ENCODE assay signal across 8 cellular contexts in the genomic region with DNA sequence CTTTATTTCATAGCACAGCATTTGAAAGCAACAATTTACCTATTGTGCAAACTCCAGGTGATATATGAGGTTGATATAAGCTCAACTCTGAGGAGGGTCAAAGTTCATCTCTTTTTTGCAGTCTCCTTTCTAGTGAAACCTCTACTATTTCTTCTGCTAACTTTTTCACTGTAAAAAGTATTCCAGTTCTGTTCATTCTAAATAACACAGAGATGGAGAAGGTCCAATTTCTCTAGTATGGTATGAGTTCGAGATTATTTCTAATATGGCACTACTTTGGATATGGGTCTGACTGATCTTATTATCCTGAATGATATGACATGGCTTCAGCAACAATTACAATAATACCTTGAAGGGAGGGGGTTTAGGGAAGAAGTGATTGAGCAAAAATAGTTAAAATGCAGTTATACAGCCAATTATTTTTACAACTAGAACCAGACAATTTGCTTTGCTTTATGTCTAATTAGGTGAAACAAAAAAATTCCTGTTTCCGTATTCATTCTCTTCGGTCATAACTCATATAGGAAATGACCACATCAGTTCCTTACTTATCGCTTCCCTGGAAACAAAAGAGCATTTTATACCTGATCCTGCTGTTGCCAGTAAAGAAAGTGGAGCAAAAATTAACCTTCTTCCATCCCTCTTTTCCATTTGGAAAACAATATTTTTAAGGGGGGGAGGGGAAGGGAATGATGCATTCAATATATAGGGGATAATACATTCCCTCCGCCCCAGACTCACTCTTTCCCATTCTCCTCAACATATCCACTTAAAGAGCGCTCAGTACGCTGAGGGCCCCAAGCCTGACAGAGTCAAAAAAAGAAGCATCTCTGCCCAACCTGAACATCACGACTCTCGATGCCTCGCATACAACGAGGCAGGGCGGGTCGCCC. TPM values are rescaled to one million over a fixed set of nuclear protein-coding genes. Genes with fewer than 3 reads are reported as not detected.
DNase-seq lines count a peak whose midpoint lies in the region; ATAC-seq and TF ChIP-seq lines count a peak whose summit lies in the region.

No MANE protein-coding gene starts in this region.

- TF ChIP-seq CTCF in AG10803 (conservative IDR thresholded peaks at IDR 0.05; ENCODE audit: low read length), result no peak
- no peak for TF ChIP-seq CTCF in GM23338 (conservative IDR thresholded peaks at IDR 0.05; ENCODE audit: low read depth in 2 of 2)
- no peak for TF ChIP-seq CTCF in SU-DHL-6 (IDR thresholded peaks at IDR 0.05; ENCODE audit: insufficient read depth, low read length, poor library complexity, severe bottlenecking)

- H3K9me2 ChIP-seq in GM23338 (ENCODE audit: insufficient read depth) (no peaks in the 10 kb centered on the region), SU-DHL-6 (replicated peaks; ENCODE audit: insufficient read depth, low read length) (no peaks in the 10 kb centered on the region)

- peak overlapping the region; percentile 73 for H3K4me3 Mint-ChIP-seq in GM23338
- H3K4me3 Mint-ChIP-seq in CD8-positive, alpha-beta memory T cell, result peak overlapping the region in 3 of 7 donors; percentile 7 to 28 (median 19)

- H3K4me1 Mint-ChIP-seq in GM23338, result peaks cover 11% of the 10 kb centered on the region
- H3K4me1 Mint-ChIP-seq in CD8-positive, alpha-beta memory T cell, result peaks cover 0 to 15% (median 8%) of the 10 kb centered on the region in 3 donors

- H3K4me3 ChIP-seq in AG10803 (ENCODE audit: low read length) (peak overlapping the region; percentile 83), GM23338 (peak overlapping the region; percentile 57), SU-DHL-6 (ENCODE audit: insufficient read depth, low read length, poor library complexity, severe bottlenecking) (peak overlapping the region; percentile 55), iPS-15b (ENCODE audit: low read depth, low read length) (peak overlapping the region; percentile 70)
- no peak overlapping the region for H3K4me3 ChIP-seq in CD8-positive, alpha-beta memory T cell (ENCODE audit: low read length)

- no peaks in the 10 kb centered on the region for H3K36me3 Mint-ChIP-seq in GM23338 (ENCODE audit: low read depth)
- peaks cover 0 to 3% (median 0%) of the 10 kb centered on the region in 3 donors for H3K36me3 Mint-ChIP-seq in CD8-positive, alpha-beta memory T cell

- H3K27ac ChIP-seq in GM23338 (ENCODE audit: low read depth), result no peak overlapping the region
- no peak overlapping the region for H3K27ac ChIP-seq in SU-DHL-6 (ENCODE audit: low read depth, low read length)
- H3K27ac ChIP-seq in CD8-positive, alpha-beta memory T cell (ENCODE audit: low read depth, low read length), result no peak overlapping the region

- H3K79me2 ChIP-seq in GM23338 (replicated peaks; ENCODE audit: insufficient read depth) (no peaks in the 10 kb centered on the region), SU-DHL-6 (ENCODE audit: insufficient read depth, low read length) (no peaks in the 10 kb centered on the region)

- peaks cover 34% of the 10 kb centered on the region for H3K27me3 Mint-ChIP-seq in GM23338 (ENCODE audit: insufficient read depth, low read depth, poor library complexity)
- H3K27me3 Mint-ChIP-seq in CD8-positive, alpha-beta memory T cell, result peaks cover 30 to 44% of the 10 kb centered on the region in 2 donors

- no peak for ATAC-seq in GM23338

- DNase-seq in AG10803 (ENCODE audit: low read depth) (no peak), GM23338 (ENCODE audit: low spot score) (peak; percentile 51), superior temporal gyrus (ENCODE audit: extremely low spot score) (peak; percentile 22), NCI-H1930 (lab: John Stamatoyannopoulos, UW) (no peak)
- no peak for DNase-seq in CD8-positive, alpha-beta memory T cell
- no peak for DNase-seq in stimulated activated CD4-positive, alpha-beta T cell treated with anti-CD3 and anti-CD28 coated beads, Interleukin-2, amount 100 ng/mL, for 48 hours

- H3K4me1 ChIP-seq in GM23338 (ENCODE audit: insufficient read depth), result peaks cover 5% of the 10 kb centered on the region; the same call in 1 of the 2 replicates
- peaks cover 6% of the 10 kb centered on the region for H3K4me1 ChIP-seq in iPS-15b (ENCODE audit: control insufficient read depth, insufficient read depth, low read length)
- no peaks in the 10 kb centered on the region for H3K4me1 ChIP-seq in CD8-positive, alpha-beta memory T cell (ENCODE audit: insufficient read depth, low read length)

- no peak overlapping the region for H3K27ac Mint-ChIP-seq in GM23338
- H3K27ac Mint-ChIP-seq in CD8-positive, alpha-beta memory T cell, result no peak overlapping the region

- no peaks in the 10 kb centered on the region for H3K36me3 ChIP-seq in GM23338 (ENCODE audit: insufficient read depth)
- no peaks in the 10 kb centered on the region for H3K36me3 ChIP-seq in SU-DHL-6 (ENCODE audit: low read length)
- H3K36me3 ChIP-seq in iPS-15b (ENCODE audit: control insufficient read depth, insufficient read depth, low read length), result no peaks in the 10 kb centered on the region
- H3K36me3 ChIP-seq in CD8-positive, alpha-beta memory T cell (ENCODE audit: insufficient read depth, low read length), result no peaks in the 10 kb centered on the region

- no peaks in the 10 kb centered on the region for H3K9me3 Mint-ChIP-seq in GM23338
- H3K9me3 Mint-ChIP-seq in CD8-positive, alpha-beta memory T cell, result peaks cover 0 to 4% (median 0%) of the 10 kb centered on the region in 5 donors

- peak overlapping the region; percentile 39; the same call in 1 of the 2 replicates for H3K9ac ChIP-seq in SU-DHL-6 (ENCODE audit: low read length)
- H3K9ac ChIP-seq in iPS-15b (ENCODE audit: low read depth, low read length), result no peak overlapping the region

- CTCF ChIA-PET in CD8-positive, alpha-beta memory T cell (lab: Charles Lee), result no interaction called here

- H2AFZ ChIP-seq in GM23338 (peak overlapping the region; percentile 13; the same call in 1 of the 2 replicates), SU-DHL-6 (ENCODE audit: low read depth, low read length, severe bottlenecking) (peak overlapping the region; percentile 66)

- POLR2A ChIA-PET in CD8-positive, alpha-beta memory T cell (lab: Charles Lee), result no interaction called here

- H3K4me2 ChIP-seq in GM23338 (peak overlapping the region; percentile 75), SU-DHL-6 (ENCODE audit: low read depth, low read length, poor library complexity, severe bottlenecking) (peak overlapping the region; percentile 62)

- H4K20me1 ChIP-seq in GM23338 (replicated peaks; ENCODE audit: insufficient read depth) (peaks cover 8% of the 10 kb centered on the region; the same call in 1 of the 2 replicates), SU-DHL-6 (ENCODE audit: low read depth, low read length) (no peaks in the 10 kb centered on the region)

- peaks cover 90% of the 10 kb centered on the region for H3K27me3 ChIP-seq in GM23338 (ENCODE audit: insufficient read depth)
- H3K27me3 ChIP-seq in SU-DHL-6 (ENCODE audit: low read length), result no peaks in the 10 kb centered on the region
- H3K27me3 ChIP-seq in iPS-15b (ENCODE audit: control insufficient read depth, insufficient read depth, low read length), result peaks cover 67% of the 10 kb centered on the region
- peaks cover 12% of the 10 kb centered on the region for H3K27me3 ChIP-seq in CD8-positive, alpha-beta memory T cell (ENCODE audit: insufficient read depth, low read length, poor library complexity, severe bottlenecking)

- H3K9me3 ChIP-seq in SU-DHL-6 (ENCODE audit: insufficient read depth, low read length) (no peaks in the 10 kb centered on the region), iPS-15b (ENCODE audit: control insufficient read depth, insufficient read depth, low read length) (no peaks in the 10 kb centered on the region)
- no peaks in the 10 kb centered on the region for H3K9me3 ChIP-seq in CD8-positive, alpha-beta memory T cell (ENCODE audit: low read length)

- H3F3A ChIP-seq in GM23338 (replicated peaks; ENCODE audit: low read depth) (no peaks in the 10 kb centered on the region), SU-DHL-6 (ENCODE audit: insufficient read depth) (0 out of 2 replicates have a peak, but pooled peaks cover 7% of the 10 kb centered on the region)

TF ChIP-seq in GM23338, 12 proteins besides CTCF, POLR2A, EP300 and RAD21 (continues in another document):
- TF ChIP-seq EZH2 (IDR thresholded peaks at IDR 0.05; ENCODE audit: low read depth, unreplicated experiment), result peak; percentile 58
- no peak for TF ChIP-seq STAT1 (IDR thresholded peaks at IDR 0.05; ENCODE audit: unreplicated experiment)
- no peak for TF ChIP-seq JUNB (IDR thresholded peaks at IDR 0.05; ENCODE audit: unreplicated experiment)

RNA-seq across cellular contexts. Expression of gene TBC1D9, which starts 1.0 kb away (rescaled TPM):
- total RNA-seq in GM23338 (2014; rRNA removed; shearing (Covaris generic)), result 0.56 and 0.66 TPM in 2 replicates
- 0.03 and 0.19 TPM in 2 replicates for polyA plus RNA-seq in GM23338 (2016; fragmentation: Nextera tagmentation; extraction: Ambion mirVana)
- under 1 TPM; 0.13 to 0.46 TPM for total RNA-seq in CD8-positive, alpha-beta memory T cell
- polyA plus RNA-seq in CD8-positive, alpha-beta memory T cell, result not detected

Comparison
In these comparisons a context has a peak if more than half of its experiments do, and no peak if none do; other contexts are left out.
1. DNase-seq: peak in GM23338 (single experiment) and superior temporal gyrus (single experiment); none in AG10803 (single experiment), CD8-positive, alpha-beta memory T cell (0 of 5), stimulated activated CD4-positive, alpha-beta T cell treated with anti-CD3 and anti-CD28 coated beads, Interleukin-2, amount 100 ng/mL, for 48 hours (0 of 2) and NCI-H1930 (0 of 2).